ENCODE assay signal across 25 cellular contexts in the genomic region with DNA sequence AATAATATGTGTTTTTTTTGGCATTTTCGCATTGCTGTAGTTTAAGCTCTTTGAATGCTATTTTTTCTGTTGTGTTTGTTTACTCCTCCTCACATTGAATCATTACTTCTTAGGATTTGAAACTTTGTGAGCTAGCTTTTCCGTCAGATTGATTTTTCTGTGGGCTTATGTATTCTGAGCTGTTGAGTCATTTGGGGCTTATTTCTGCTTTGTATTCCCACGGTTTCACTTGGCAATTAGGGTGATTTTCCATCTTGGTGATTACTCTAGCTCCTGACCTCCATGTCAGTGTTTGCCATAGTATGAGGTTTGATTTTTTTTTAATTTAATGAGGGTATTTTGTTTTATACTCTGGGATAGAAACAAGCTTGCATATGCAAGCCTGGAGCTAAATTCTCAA.
"Had no signal": no experiment of that assay in that cellular context is flagged by ENCODE, and none has a peak within 500 bp of the region (broad histone marks: within the 10 kb centered on the region; RNA-seq: fewer than 3 reads in every experiment).

No MANE protein-coding gene starts in this region.

- ATAC-seq: activated CD4-positive, alpha-beta T cell treated with anti-CD3 and anti-CD28 coated beads for 36 hours; activated CD8-positive, alpha-beta memory T cell treated with anti-CD3 and anti-CD28 coated beads, Interleukin-2, amount 10 ng/mL, durations not matched to agents 7 days and 5 days; activated CD8-positive, alpha-beta T cell treated with anti-CD3 and anti-CD28 coated beads, Interleukin-2, amount 10 ng/mL, durations not matched to agents 7 days and 5 days; effector memory CD8-positive, alpha-beta T cell; gastroesophageal sphincter; heart right ventricle had no signal

- H3K9me3 ChIP-seq: ascending aorta, esophagus muscularis mucosa, gastroesophageal sphincter had no signal

- DNase-seq: activated CD4-positive, alpha-beta memory T cell treated with anti-CD3 and anti-CD28 coated beads for 36 hours; activated CD4-positive, alpha-beta T cell treated with anti-CD3 and anti-CD28 coated beads for 36 hours; activated CD4-positive, alpha-beta T cell treated with anti-CD3 and anti-CD28 coated beads, Interleukin-2, amount 10 ng/mL, durations not matched to agents 24 days and 14 days; activated CD4-positive, CD25-positive, alpha-beta regulatory T cell; activated CD4-positive, CD25-positive, alpha-beta regulatory T cell treated with anti-CD3 and anti-CD28 coated beads, Interleukin-2, amount 50 U/mL, for 72 hours; activated CD8-positive, alpha-beta memory T cell treated with anti-CD3 and anti-CD28 coated beads, Interleukin-2, amount 10 ng/mL, durations not matched to agents 7 days and 5 days; activated CD8-positive, alpha-beta memory T cell treated with anti-CD3 and anti-CD28 coated beads, Interleukin-2, amount 50 U/mL, for 4 hours; activated CD8-positive, alpha-beta T cell treated with anti-CD3 and anti-CD28 coated beads, Interleukin-2, amount 10 ng/mL, durations not matched to agents 7 days and 5 days; activated effector memory CD4-positive, alpha-beta T cell treated with anti-CD3 and anti-CD28 coated beads, Interleukin-2, amount 50 U/mL, for 16 hours; activated naive CD4-positive, alpha-beta T cell treated with anti-CD3 and anti-CD28 coated beads for 36 hours; activated naive CD8-positive, alpha-beta T cell treated with anti-CD3 and anti-CD28 coated beads for 36 hours; activated T-cell treated with anti-CD3 and anti-CD28 coated beads, Interleukin-2, amount 50 U/mL, for 1 hour; activated T-cell treated with anti-CD3 and anti-CD28 coated beads, Interleukin-2, amount 50 U/mL, for 48 hours; brain microvascular endothelial cell; cortex of kidney; dermis blood vessel endothelial cell; effector CD4-positive, alpha-beta T cell; effector memory CD8-positive, alpha-beta T cell; erythroblast; foreskin melanocyte; heart right ventricle; T-helper 2 cell had no signal

- H3K27me3 ChIP-seq: ascending aorta, brain microvascular endothelial cell, esophagus muscularis mucosa, gastroesophageal sphincter, heart right ventricle had no signal

- H3K4me3 ChIP-seq: ascending aorta, esophagus muscularis mucosa, gastroesophageal sphincter, heart right ventricle had no signal

- H3K4me1 ChIP-seq: ascending aorta, esophagus muscularis mucosa, gastroesophageal sphincter, heart right ventricle had no signal

- H3K36me3 ChIP-seq: ascending aorta, brain microvascular endothelial cell, esophagus muscularis mucosa, gastroesophageal sphincter, heart right ventricle had no signal

- H3K27ac ChIP-seq: ascending aorta, brain microvascular endothelial cell, esophagus muscularis mucosa, gastroesophageal sphincter, heart right ventricle had no signal
